39 cellular contexts compared by ENCODE assay signal in the genomic region with DNA sequence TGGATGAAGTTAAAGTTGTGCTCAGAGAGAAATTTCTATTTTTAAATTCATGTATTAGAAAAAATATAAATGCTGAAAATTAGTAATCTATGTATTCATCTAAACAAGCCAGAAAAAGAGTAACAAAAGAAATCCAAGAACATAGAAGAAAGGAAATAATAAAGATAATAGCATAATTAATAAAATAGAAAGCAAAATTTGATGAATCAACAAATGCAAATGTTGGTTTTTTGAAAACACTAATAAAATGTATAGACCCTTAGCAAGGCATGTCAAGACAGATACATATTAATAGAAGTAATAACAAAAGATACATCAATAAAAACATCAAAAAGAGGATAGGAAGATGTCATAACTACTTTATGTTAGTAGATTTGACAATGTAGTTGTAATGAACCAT. TPM values are rescaled to one million over a fixed set of nuclear protein-coding genes. Genes with fewer than 3 reads are reported as not detected.
"Had no signal": no experiment of that assay in that cellular context is flagged by ENCODE, and none has a peak within 500 bp of the region (broad histone marks: within the 10 kb centered on the region; RNA-seq: fewer than 3 reads in every experiment).

No MANE protein-coding gene starts in this region.

- H3K36me3 ChIP-seq: adrenal gland, ascending aorta, brain microvascular endothelial cell, breast epithelium, cardiac muscle cell had no signal

- H3K4me1 ChIP-seq: adrenal gland, ascending aorta, body of pancreas, breast epithelium had no signal

- H3K9me3 ChIP-seq: adrenal gland, ascending aorta, body of pancreas, breast epithelium had no signal

- H3K4me3 ChIP-seq: adrenal gland, ascending aorta, body of pancreas, breast epithelium, cardiac muscle cell had no signal

- FAIRE-seq: astrocyte, bronchial epithelial cell had no signal

- ATAC-seq: activated naive CD4-positive, alpha-beta T cell treated with anti-CD3 and anti-CD28 coated beads, Interleukin-2, amount 50 U/mL, for 72 hours; activated naive CD8-positive, alpha-beta T cell treated with anti-CD3 and anti-CD28 coated beads, Interleukin-2, amount 50 U/mL, for 24 hours; activated T-cell treated with anti-CD3 and anti-CD28 coated beads, Interleukin-2, amount 50 U/mL, for 4 hours; activated T-cell treated with anti-CD3 and anti-CD28 coated beads, Interleukin-2, amount 50 U/mL, for 72 hours; activated T-helper 17 cell treated with anti-CD3 and anti-CD28 coated beads, Interleukin-2, amount 50 U/mL, for 72 hours; body of pancreas had no signal

- H3K27me3 ChIP-seq: adrenal gland, ascending aorta, body of pancreas, brain microvascular endothelial cell, breast epithelium, cardiac muscle cell had no signal

- DNase-seq: activated effector memory CD4-positive, alpha-beta T cell treated with anti-CD3 and anti-CD28 coated beads, Interleukin-2, amount 50 U/mL, for 16 hours; activated effector memory CD4-positive, alpha-beta T cell treated with Interleukin-2 at 50 U/mL for 16 hours; activated gamma-delta T cell; activated gamma-delta T cell treated with Interleukin-2 at 50 U/mL for 16 hours; activated naive CD4-positive, alpha-beta T cell; activated naive CD4-positive, alpha-beta T cell treated with anti-CD3 and anti-CD28 coated beads for 36 hours; activated naive CD4-positive, alpha-beta T cell treated with anti-CD3 and anti-CD28 coated beads, Interleukin-2, amount 10 ng/mL, durations not matched to agents 7 days and 5 days; activated naive CD4-positive, alpha-beta T cell treated with anti-CD3 and anti-CD28 coated beads, Interleukin-2, amount 50 U/mL, for 16 hours; activated naive CD4-positive, alpha-beta T cell treated with Interleukin-2 at 50 U/mL for 16 hours; activated naive CD8-positive, alpha-beta T cell treated with anti-CD3 and anti-CD28 coated beads for 36 hours; activated naive CD8-positive, alpha-beta T cell treated with anti-CD3 and anti-CD28 coated beads, Interleukin-2, amount 10 ng/mL, durations not matched to agents 7 days and 5 days; activated naive CD8-positive, alpha-beta T cell treated with anti-CD3 and anti-CD28 coated beads, Interleukin-2, amount 50 U/mL, for 24 hours; activated T-cell treated with anti-CD3 and anti-CD28 coated beads, Interleukin-2, amount 50 U/mL, for 24 hours; activated T-cell treated with anti-CD3 and anti-CD28 coated beads, Interleukin-2, amount 50 U/mL, for 4 hours; activated T-cell treated with anti-CD3 and anti-CD28 coated beads, Interleukin-2, amount 50 U/mL, for 48 hours; activated T-cell treated with anti-CD3 and anti-CD28 coated beads, Interleukin-2, amount 50 U/mL, for 72 hours; adrenal gland; amniotic stem cell; amygdala; anterior cingulate cortex; aorta; body of pancreas; brain microvascular endothelial cell; caudate nucleus; central memory CD4-positive, alpha-beta T cell; cerebellar nuclear complex had no signal

- H3K27ac ChIP-seq: adrenal gland, ascending aorta, body of pancreas, brain microvascular endothelial cell, breast epithelium, cardiac muscle cell had no signal

RNA-seq across cellular contexts. Expression of a gene that starts 18.0 kb away (rescaled TPM):
- total RNA-seq: activated naive CD4-positive, alpha-beta T cell treated with anti-CD3 and anti-CD28 coated beads for 36 hours; activated naive CD4-positive, alpha-beta T cell treated with anti-CD3 and anti-CD28 coated beads, Interleukin-2, amount 50 U/mL, for 72 hours; activated naive CD8-positive, alpha-beta T cell treated with anti-CD3 and anti-CD28 coated beads for 36 hours; activated naive CD8-positive, alpha-beta T cell treated with anti-CD3 and anti-CD28 coated beads, Interleukin-2, amount 10 ng/mL, durations not matched to agents 7 days and 5 days; activated T-cell treated with anti-CD3 and anti-CD28 coated beads, Interleukin-2, amount 50 U/mL, for 4 hours; activated T-cell treated with anti-CD3 and anti-CD28 coated beads, Interleukin-2, amount 50 U/mL, for 72 hours; activated T-helper 1 cell treated with anti-CD3 and anti-CD28 coated beads, Interleukin-12 subunit alpha, Interleukin-12 subunit beta, Interleukin-2, Interleukin-4 antibody, amounts not matched to agents 30 ng/mL and 10 ng/mL and 1 ng/mL, durations not matched to agents 14 hours and 24 hours and 36 hours; activated T-helper 2 cell treated with anti-CD3 and anti-CD28 coated beads, Interferon-gamma antibody, Interleukin-2, Interleukin-4, amounts not matched to agents 10 μg/mL and 5 μg/mL and 100 μg/mL, durations not matched to agents 14 hours and 24 hours and 36 hours; adrenal gland; aorta; ascending aorta; astrocyte; body of pancreas; breast epithelium; bronchial epithelial cell; cardiac muscle cell; cardiac septum; cerebellum; chondrocyte had no signal
- polyA plus RNA-seq: adipose tissue, adrenal gland, aorta, cardiac muscle cell had no signal
